17 cellular contexts compared by ENCODE assay signal in the genomic region with DNA sequence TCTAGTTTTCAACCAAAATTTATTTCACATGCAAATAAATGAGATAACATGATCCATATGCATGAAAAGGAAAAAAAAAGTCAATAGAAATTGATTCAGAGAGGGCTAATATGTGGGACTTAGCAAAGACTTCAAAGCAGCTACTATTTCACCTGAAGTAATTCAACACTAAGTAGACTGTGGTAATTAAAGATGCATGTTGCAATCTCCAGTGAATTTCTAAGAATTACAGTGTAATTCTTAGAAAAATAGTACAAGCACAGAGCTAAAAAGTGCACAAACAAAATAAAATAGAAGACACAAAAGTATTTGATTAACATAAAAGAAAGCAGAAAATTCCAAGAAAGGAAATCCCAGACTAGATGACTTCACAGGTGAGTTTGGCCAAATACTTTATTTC. TPM values are rescaled to one million over a fixed set of nuclear protein-coding genes. Genes with fewer than 3 reads are reported as not detected.
DNase-seq lines count a peak whose midpoint lies in the region; TF ChIP-seq lines count a peak whose summit lies in the region.
"Had no signal": no experiment of that assay in that cellular context is flagged by ENCODE, and none has a peak within 500 bp of the region (broad histone marks: within the 10 kb centered on the region; RNA-seq: fewer than 3 reads in every experiment).

No MANE protein-coding gene starts in this region.

- peaks cover 4% of the 10 kb centered on the region for H3K4me1 ChIP-seq in adipocyte (ENCODE audit: control insufficient read depth, insufficient read depth, low read length)
- H3K4me1 ChIP-seq in adrenal gland (replicated peaks in 1 of 2), result no peaks in the 10 kb centered on the region
- H3K4me1 ChIP-seq: BE2C; BLaER1 treated with 17β-estradiol and CSF1 and Interleukin-3, amounts not matched to agents 10 nM and 100 nM; HAP-1 had no signal

- peak; percentile 33 for DNase-seq in DMS53 (lab: John Stamatoyannopoulos, UW)
- no peak for DNase-seq in DMS53 treated with DMSO at 0.1 percent for 48 hours (lab: John Stamatoyannopoulos, UW; ENCODE audit: unreplicated experiment)
- peak; percentile 55 for DNase-seq in OCI-M1 (lab: John Stamatoyannopoulos, UW)
- DNase-seq in adipocyte (ENCODE audit: low read depth), result peak; percentile 43
- DNase-seq in adrenal gland, result no peak
- no peak for DNase-seq in AML-193 (lab: John Stamatoyannopoulos, UW)
- DNase-seq in NCI-H2029 (lab: John Stamatoyannopoulos, UW), result no peak
- DNase-seq: BE2C; CD4-positive, alpha-beta T cell; CD8-positive, alpha-beta memory T cell; DMS 273 treated with DMSO at 0.1 percent for 48 hours; DND-41; GOT3; HFFc6 had no signal

- H3K27me3 ChIP-seq in adipocyte (replicated peaks; ENCODE audit: control insufficient read depth, insufficient read depth, low read length) (no peaks in the 10 kb centered on the region), adrenal gland (no peaks in the 10 kb centered on the region)
- H3K27me3 ChIP-seq: BE2C; BLaER1 treated with 17β-estradiol and CSF1 and Interleukin-3, amounts not matched to agents 10 nM and 100 nM had no signal

- H3K27ac ChIP-seq in adrenal gland, result no peak overlapping the region
- H3K27ac ChIP-seq: BLaER1 treated with 17β-estradiol and CSF1 and Interleukin-3, amounts not matched to agents 10 nM and 100 nM had no signal

- no peak for TF ChIP-seq POLR2A in adrenal gland (IDR thresholded peaks at IDR 0.05)

- TF ChIP-seq CTCF in adrenal gland (IDR thresholded peaks at IDR 0.05), result no peak

- H3K9me3 ChIP-seq in adipocyte (ENCODE audit: control insufficient read depth, low read length) (no peaks in the 10 kb centered on the region), adrenal gland (replicated peaks in 1 of 3) (no peaks in the 10 kb centered on the region)
- H3K9me3 ChIP-seq: BE2C, HAP-1 had no signal

- no peak overlapping the region for H3K9ac ChIP-seq in adipocyte (ENCODE audit: low read length)
- H3K9ac ChIP-seq: BLaER1 treated with 17β-estradiol and CSF1 and Interleukin-3, amounts not matched to agents 10 nM and 100 nM had no signal

- H3K4me3 ChIP-seq in adipocyte (ENCODE audit: low read length) (no peak overlapping the region), adrenal gland (no peak overlapping the region)
- H3K4me3 ChIP-seq: BLaER1 treated with 17β-estradiol and CSF1 and Interleukin-3, amounts not matched to agents 10 nM and 100 nM; HAP-1 had no signal

- no peaks in the 10 kb centered on the region for H3K36me3 ChIP-seq in adipocyte (ENCODE audit: control insufficient read depth, insufficient read depth, low read length, severe bottlenecking)
- H3K36me3 ChIP-seq in adrenal gland (replicated peaks in 1 of 2), result no peaks in the 10 kb centered on the region
- H3K36me3 ChIP-seq: BE2C, HAP-1 had no signal

- intact Hi-C loops in adrenal gland (cut with DNase I), result no loop called here

RNA-seq across cellular contexts. Expression of a gene that starts 25.7 kb away (rescaled TPM):
- 1 to 10 TPM in 2 of 8 donors, under 1 TPM in 3, not detected in 3; 0.06 to 2.3 (median 0.81) TPM for total RNA-seq in adrenal gland
- 1 to 10 TPM in 2 of 3 donors, under 1 TPM in 1; 0.34 to 4.8 (median 1.0) TPM for polyA plus RNA-seq in adrenal gland
- total RNA-seq: CD4-positive, alpha-beta T cell; CD8-positive, alpha-beta memory T cell; HFFc6 had no signal
- polyA plus RNA-seq: AG04450 had no signal

Comparison
In these comparisons a context has a peak if more than half of its experiments do, and no peak if none do; other contexts are left out.
1. DNase-seq: peak in DMS53 (single experiment), OCI-M1 (single experiment) and adipocyte (single experiment); none in DMS53 treated with DMSO at 0.1 percent for 48 hours (single experiment), adrenal gland (0 of 7), AML-193 (0 of 2) and NCI-H2029 (single experiment).